9 cellular contexts compared by ENCODE assay signal in the genomic region with DNA sequence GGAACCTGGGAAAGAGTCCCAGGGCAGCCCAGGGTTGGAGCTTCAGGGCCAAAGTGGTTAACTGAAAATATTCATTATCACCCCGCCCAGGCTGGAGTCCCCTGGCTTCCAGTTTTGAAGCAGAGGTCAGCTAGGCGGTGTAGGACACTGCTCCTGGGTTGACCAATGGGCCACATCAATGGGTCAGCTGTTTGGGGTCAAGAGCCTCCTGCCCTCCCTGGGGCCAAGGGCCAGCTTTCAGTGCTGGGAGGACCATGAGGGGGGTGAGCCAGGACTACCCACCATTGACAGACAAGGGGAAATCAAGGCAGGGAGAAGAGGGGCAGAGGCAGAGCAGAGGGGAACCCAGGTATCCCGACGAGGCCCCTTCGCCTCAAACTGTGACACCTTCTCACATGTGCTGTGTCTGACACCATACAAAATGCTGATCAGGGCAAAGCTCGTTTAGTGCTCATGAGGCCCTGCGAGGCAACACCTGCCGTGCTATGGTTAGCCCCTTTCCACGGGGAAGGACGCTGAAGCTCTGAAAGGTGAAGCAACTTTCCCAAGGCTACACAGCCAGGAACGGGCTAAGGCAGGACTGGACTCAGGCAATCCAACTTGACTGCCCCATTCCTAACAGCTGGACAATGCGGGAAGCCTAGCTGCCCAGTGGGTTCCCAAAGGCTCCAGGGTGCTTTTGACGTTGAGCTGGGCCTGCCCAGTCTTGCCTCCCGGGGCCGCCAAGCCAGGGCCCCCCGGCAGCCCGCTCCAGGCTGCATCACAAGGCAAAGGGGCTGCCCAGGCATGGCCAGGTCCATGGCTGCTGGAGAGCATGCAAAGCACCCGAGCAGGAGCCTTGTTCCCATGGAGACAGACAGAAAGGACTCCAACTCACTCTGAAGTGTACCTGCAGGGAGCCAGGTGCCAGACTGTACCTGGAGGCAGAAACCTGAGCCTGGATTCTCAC. TPM values are rescaled to one million over a fixed set of nuclear protein-coding genes. Genes with fewer than 3 reads are reported as not detected.
DNase-seq lines count a peak whose midpoint lies in the region; ATAC-seq and TF ChIP-seq lines count a peak whose summit lies in the region.
"Had no signal": no experiment of that assay in that cellular context is flagged by ENCODE, and none has a peak within 500 bp of the region (broad histone marks: within the 10 kb centered on the region; RNA-seq: fewer than 3 reads in every experiment).

No MANE protein-coding gene starts in this region.

- H3K27me3 Mint-ChIP-seq in brain (peaks cover 34% of the 10 kb centered on the region), nephron (ENCODE audit: low read depth) (peaks cover 29% of the 10 kb centered on the region)

- peak; percentile 88 for DNase-seq in COLO668 (lab: John Stamatoyannopoulos, UW; ENCODE audit: unreplicated experiment)
- DNase-seq in NCI-H1417 treated with DMSO at 0.1 percent for 48 hours (lab: John Stamatoyannopoulos, UW): peak; percentile 65
- no peak for DNase-seq in epidermal melanocyte (ENCODE audit: insufficient read length, low spot score)
- no peak for DNase-seq in anterior cingulate cortex (lab: John Stamatoyannopoulos, UW)
- DNase-seq in NCI-H82 treated with DMSO at 0.1 percent for 48 hours (lab: John Stamatoyannopoulos, UW; ENCODE audit: unreplicated experiment): no peak
- DNase-seq: stimulated activated CD4-positive, alpha-beta T cell treated with anti-CD3 and anti-CD28 coated beads, Interleukin-1b, Interleukin-23, amount 100 ng/mL, for 48 hours had no signal

- H3K9me3 Mint-ChIP-seq in brain (no peaks in the 10 kb centered on the region), nephron (no peaks in the 10 kb centered on the region)

- peaks cover 71% of the 10 kb centered on the region for H3K4me1 Mint-ChIP-seq in brain
- H3K4me1 Mint-ChIP-seq in nephron: peaks cover 55% of the 10 kb centered on the region

- TF ChIP-seq CTCF in brain (conservative IDR thresholded peaks at IDR 0.05) (no peak), nephron (IDR thresholded peaks at IDR 0.05; ENCODE audit: unreplicated experiment in 3 of 3) (no peak)

- ATAC-seq in GM18858 (IDR thresholded peaks at IDR 0.05; ENCODE audit: unreplicated experiment): no peak

- H3K4me3 Mint-ChIP-seq in brain: peak overlapping the region; percentile 68 to 82 (median 78)
- peak overlapping the region; percentile 65 to 87 (median 87) for H3K4me3 Mint-ChIP-seq in nephron

- H3K36me3 Mint-ChIP-seq in brain: no peaks in the 10 kb centered on the region
- no peaks in the 10 kb centered on the region for H3K36me3 Mint-ChIP-seq in nephron (ENCODE audit: low read depth)

- H3K27ac Mint-ChIP-seq in brain (peak overlapping the region; percentile 44 to 91 (median 84)), nephron (peak overlapping the region; percentile 77 to 85 (median 83))

RNA-seq across cellular contexts. Expression of a gene that starts 2.0 kb away (rescaled TPM):
- 2.0 TPM for polyA plus RNA-seq in brain (ENCODE audit: insufficient read depth, low read depth, low replicate concordance)

RNA-seq across cellular contexts. Expression of a gene that starts 20.4 kb away (rescaled TPM):
- polyA plus RNA-seq in brain (ENCODE audit: insufficient read depth, low read depth, low replicate concordance): 109 TPM

Comparison
In these comparisons a context has a peak if more than half of its experiments do, and no peak if none do; other contexts are left out.
1. DNase-seq: peak in COLO668 (single experiment) and NCI-H1417 treated with DMSO at 0.1 percent for 48 hours (single experiment); none in epidermal melanocyte (single experiment), anterior cingulate cortex (0 of 58) and NCI-H82 treated with DMSO at 0.1 percent for 48 hours (single experiment).